Comparison of ENCODE assay signal across 9 cellular contexts in genomic region chr10:3095373-3096139, GRCh38. TPM values are rescaled to one million over a fixed set of nuclear protein-coding genes. Genes with fewer than 3 reads are reported as not detected.
A peak's percentile ranks its signal among the peaks of the same experiment; 100 is the strongest.
DNase-seq lines count a peak whose midpoint lies in the region; ATAC-seq, FAIRE-seq and TF ChIP-seq lines count a peak whose summit lies in the region.
"Had no signal": no experiment of that assay in that cellular context is flagged by ENCODE, and none has a peak within 500 bp of the region (broad histone marks: within the 10 kb centered on the region; RNA-seq: fewer than 3 reads in every experiment).

No MANE protein-coding gene starts in this region.

- peak overlapping the region; percentile 60 for H3K4me3 Mint-ChIP-seq in activated T-cell treated with anti-CD3 and anti-CD28 coated beads, Interleukin-2, amount 50 U/mL, for 24 hours
- H3K4me3 Mint-ChIP-seq in progenitor cell of endocrine pancreas (ENCODE audit: low read depth), result no peak overlapping the region
- H3K4me3 Mint-ChIP-seq: neural crest cell had no signal

- peaks cover 76% of the 10 kb centered on the region for H3K4me1 Mint-ChIP-seq in activated T-cell treated with anti-CD3 and anti-CD28 coated beads, Interleukin-2, amount 50 U/mL, for 24 hours (ENCODE audit: low read depth)
- peaks cover 4% of the 10 kb centered on the region for H3K4me1 Mint-ChIP-seq in progenitor cell of endocrine pancreas (ENCODE audit: low read depth)

- FAIRE-seq in GM19239 (lab: Jason Lieb, UNC), result no peak

- H3K27me3 ChIP-seq in aorta (ENCODE audit: control insufficient read depth in 1 of 2, insufficient read depth in 2 of 2, low read length in 1 of 2), result no peaks in the 10 kb centered on the region

- peaks cover 92% of the 10 kb centered on the region for H3K36me3 Mint-ChIP-seq in activated T-cell treated with anti-CD3 and anti-CD28 coated beads, Interleukin-2, amount 50 U/mL, for 24 hours (ENCODE audit: low read depth)
- H3K36me3 Mint-ChIP-seq in progenitor cell of endocrine pancreas (ENCODE audit: insufficient read depth), result no peaks in the 10 kb centered on the region

- H3K4me3 ChIP-seq in fibroblast of pulmonary artery (replicated peaks; ENCODE audit: low read depth, low read length) (peak overlapping the region; percentile 27), aorta (ENCODE audit: low read length in 2 of 2) (no peak overlapping the region), OCI-LY7 (ENCODE audit: low read depth, low read length, poor library complexity, severe bottlenecking) (no peak overlapping the region)

- BruUV-seq in OCI-LY7 (replicated peaks; lab: Mats Ljungman, UMichigan), result no TSS peak

- no peak overlapping the region for H3K4me2 ChIP-seq in OCI-LY7 (ENCODE audit: low read length)

- H3K27ac Mint-ChIP-seq in activated T-cell treated with anti-CD3 and anti-CD28 coated beads, Interleukin-2, amount 50 U/mL, for 24 hours, result peak overlapping the region; percentile 96
- peak overlapping the region; percentile 73 for H3K27ac Mint-ChIP-seq in progenitor cell of endocrine pancreas

- intact Hi-C loops in aorta (cut with DNase I), result loop anchor here in 1 of 2 donors (5.0 kb wide), 1 partner anchor 48 kb away; no protein-coding TSS in a partner anchor
- intact Hi-C loops in OCI-LY7 (cut with micrococcal nuclease; ENCODE audit: unreplicated experiment), result no loop called here

- H3K9me3 ChIP-seq in aorta (ENCODE audit: control insufficient read depth, low read length), result no peaks in the 10 kb centered on the region
- no peaks in the 10 kb centered on the region for H3K9me3 ChIP-seq in OCI-LY7 (ENCODE audit: low read length)

- no peaks in the 10 kb centered on the region for H3K9me2 ChIP-seq in OCI-LY7 (ENCODE audit: insufficient read depth, low read length)

- CTCF ChIA-PET in OCI-LY7 (lab: Charles Lee; ENCODE audit: unreplicated experiment), result no interaction called here

- H3K79me2 ChIP-seq in OCI-LY7 (ENCODE audit: insufficient read depth, low read depth, low read length), result peaks cover 72% of the 10 kb centered on the region

- no peaks in the 10 kb centered on the region for H3K9me3 Mint-ChIP-seq in activated T-cell treated with anti-CD3 and anti-CD28 coated beads, Interleukin-2, amount 50 U/mL, for 24 hours
- no peaks in the 10 kb centered on the region for H3K9me3 Mint-ChIP-seq in progenitor cell of endocrine pancreas (ENCODE audit: low read depth)
- H3K9me3 Mint-ChIP-seq: neural crest cell had no signal

- H3K4me1 ChIP-seq in aorta (ENCODE audit: control insufficient read depth in 1 of 2, insufficient read depth in 2 of 2, low read length in 2 of 2) (peaks cover 2 to 3% of the 10 kb centered on the region in 2 donors), OCI-LY7 (ENCODE audit: insufficient read depth, low read length, poor library complexity, severe bottlenecking) (no peaks in the 10 kb centered on the region)

- no peak overlapping the region for H2AFZ ChIP-seq in OCI-LY7 (ENCODE audit: low read length)

- no peaks in the 10 kb centered on the region for H3K27me3 Mint-ChIP-seq in activated T-cell treated with anti-CD3 and anti-CD28 coated beads, Interleukin-2, amount 50 U/mL, for 24 hours
- H3K27me3 Mint-ChIP-seq in progenitor cell of endocrine pancreas, result peaks cover 3% of the 10 kb centered on the region

- H3K27ac ChIP-seq in aorta (ENCODE audit: low read depth in 1 of 2, low read length in 2 of 2) (peak overlapping the region; percentile 46 to 94), OCI-LY7 (ENCODE audit: low read depth, low read length, poor library complexity, severe bottlenecking) (no peak overlapping the region)

- ATAC-seq in aorta (ENCODE audit: low FRiP score), result peak; percentile 87

- WGBS in aorta, 2 donors, result 1% methylated on average over 17 of the region's 17 CpGs

- peak; percentile 98 for DNase-seq in A172 (ENCODE audit: low spot score)
- peak; percentile 53 for DNase-seq in GM19239 (ENCODE audit: insufficient read length, low spot score)
- DNase-seq in M059J (ENCODE audit: low read depth), result peak; percentile 96
- DNase-seq in activated T-cell treated with anti-CD3 and anti-CD28 coated beads, Interleukin-2, amount 50 U/mL, for 24 hours, result peak; percentile 49
- peak; percentile 99 for DNase-seq in fibroblast of pulmonary artery (ENCODE audit: low read depth)
- no peak for DNase-seq in progenitor cell of endocrine pancreas (ENCODE audit: low spot score, unreplicated experiment)
- DNase-seq in aorta, result no peak
- DNase-seq in OCI-LY7 (ENCODE audit: low spot score), result no peak

- POLR2A ChIA-PET in OCI-LY7 (lab: Charles Lee), result interaction anchor here (0.6 to 1.0 kb wide), 3 partner anchors 13 to 627 kb away, joined by 3 read pairs; no protein-coding TSS in a partner anchor

- H3K36me3 ChIP-seq in aorta (ENCODE audit: control insufficient read depth in 1 of 2, insufficient read depth in 2 of 2, low read length in 1 of 2) (peaks cover 0 to 2% of the 10 kb centered on the region in 2 donors), OCI-LY7 (ENCODE audit: insufficient read depth, low read length) (peaks cover 92% of the 10 kb centered on the region)

- TF ChIP-seq CTCF in fibroblast of pulmonary artery (IDR thresholded peaks at IDR 0.05; ENCODE audit: low read length, missing control alignments) (no peak), progenitor cell of endocrine pancreas (IDR thresholded peaks at IDR 0.05; ENCODE audit: unreplicated experiment) (no peak), OCI-LY7 (conservative IDR thresholded peaks at IDR 0.05; ENCODE audit: low read length) (no peak)

- peaks cover 18% of the 10 kb centered on the region; the same call in 1 of the 2 replicates for H4K20me1 ChIP-seq in OCI-LY7 (ENCODE audit: insufficient read depth, low read length)

RNA-seq across cellular contexts. Expression of gene PFKP, which starts 28.2 kb away (rescaled TPM):
- 233 and 244 TPM in 2 replicates for total RNA-seq in A172 (2014; rRNA removed; shearing (Covaris generic))
- total RNA-seq in M059J (2014; rRNA removed; shearing (Covaris generic)), result 104 and 158 TPM in 2 replicates
- 4.8 and 7.3 TPM in 2 replicates for total RNA-seq in progenitor cell of endocrine pancreas
- 100 to 1,000 TPM; 126 to 167 TPM for total RNA-seq in aorta
- polyA plus RNA-seq in aorta, result 100 to 1,000 TPM in 1 of 2 donors, 10 to 100 TPM in 1; 40.3 to 113 TPM
- 82.2 and 85.4 TPM in 2 replicates for total RNA-seq in OCI-LY7 (2014; rRNA removed; shearing (Covaris generic))
- 116 and 154 TPM in 2 replicates for total RNA-seq in OCI-LY7 (2022)

Comparison
In these comparisons a context has a peak if more than half of its experiments do, and no peak if none do; other contexts are left out.
1. DNase-seq: peak in A172 (single experiment), GM19239 (single experiment), M059J (single experiment), activated T-cell treated with anti-CD3 and anti-CD28 coated beads, Interleukin-2, amount 50 U/mL, for 24 hours (single experiment) and fibroblast of pulmonary artery (single experiment); none in progenitor cell of endocrine pancreas (single experiment), aorta (0 of 2) and OCI-LY7 (single experiment).
2. RNA of gene PFKP, which starts 28.2 kb away (total RNA-seq): 233 to 244 TPM in A172, 126 to 167 TPM in aorta, 104 to 158 TPM in M059J and 82.2 to 154 TPM in OCI-LY7; 4.8 to 7.3 TPM in progenitor cell of endocrine pancreas; every median in the first group is over 10 times any median in the second.